Comparison of ENCODE assay signal across 10 cellular contexts in genomic region chr3:71532639-71533395, GRCh38. TPM values are rescaled to one million over a fixed set of nuclear protein-coding genes. Genes with fewer than 3 reads are reported as not detected.
A peak's percentile ranks its signal among the peaks of the same experiment; 100 is the strongest.
DNase-seq lines count a peak whose midpoint lies in the region; ATAC-seq and TF ChIP-seq lines count a peak whose summit lies in the region.
"Had no signal": no experiment of that assay in that cellular context is flagged by ENCODE, and none has a peak within 500 bp of the region (broad histone marks: within the 10 kb centered on the region; RNA-seq: fewer than 3 reads in every experiment).

No MANE protein-coding gene starts in this region.

- H2AFZ ChIP-seq in mammary epithelial cell (ENCODE audit: low read depth, low read length): peak overlapping the region; percentile 41

- no peak overlapping the region for H3K27ac Mint-ChIP-seq in activated CD4-positive, alpha-beta T cell treated with anti-CD3 and anti-CD28 coated beads for 36 hours
- H3K27ac Mint-ChIP-seq: activated naive CD8-positive, alpha-beta T cell had no signal

- H3K4me1 Mint-ChIP-seq in activated CD4-positive, alpha-beta T cell treated with anti-CD3 and anti-CD28 coated beads for 36 hours: peaks cover 26% of the 10 kb centered on the region

- TF ChIP-seq CTCF in 22Rv1 (IDR thresholded peaks at IDR 0.05) (no peak), mammary epithelial cell (conservative IDR thresholded peaks at IDR 0.05 in 1 of 2, IDR thresholded peaks at IDR 0.05 in 1 of 2; ENCODE audit: extremely low read depth in 1 of 2, insufficient read depth in 1 of 2, low read depth in 1 of 2, low read length in 2 of 2) (no peak), lower lobe of right lung (IDR thresholded peaks at IDR 0.05) (no peak)

- H3K4me1 ChIP-seq in mammary epithelial cell (ENCODE audit: insufficient read depth, low read length): peaks cover 57% of the 10 kb centered on the region
- peaks cover 24% of the 10 kb centered on the region for H3K4me1 ChIP-seq in lower lobe of right lung

- H4K20me1 ChIP-seq in mammary epithelial cell (ENCODE audit: insufficient read depth, low read length): no peaks in the 10 kb centered on the region

- peak overlapping the region; percentile 75 for H3K4me2 ChIP-seq in mammary epithelial cell (ENCODE audit: insufficient read depth, low read depth, low read length)

- H3K27me3 Mint-ChIP-seq in activated CD4-positive, alpha-beta T cell treated with anti-CD3 and anti-CD28 coated beads for 36 hours: no peaks in the 10 kb centered on the region
- H3K27me3 Mint-ChIP-seq: activated naive CD8-positive, alpha-beta T cell had no signal

- DNase-seq in HT-29 (ENCODE audit: low spot score) (peak; percentile 57), mammary epithelial cell (peak; percentile 64), lower lobe of right lung (no peak), NCI-H187 (lab: John Stamatoyannopoulos, UW) (no peak), NCI-H1930 (lab: John Stamatoyannopoulos, UW) (no peak)
- no peak for DNase-seq in activated CD4-positive, alpha-beta T cell treated with anti-CD3 and anti-CD28 coated beads for 36 hours
- no peak for DNase-seq in activated CD4-positive, alpha-beta T cell treated with anti-CD3 and anti-CD28 coated beads for 4 hours
- DNase-seq: MM.1S had no signal

- dilution Hi-C loops in mammary epithelial cell (cut with HindIII; ENCODE audit: low sequenced_read_pairs): no loop called here

- no peaks in the 10 kb centered on the region for H3K9me3 Mint-ChIP-seq in activated CD4-positive, alpha-beta T cell treated with anti-CD3 and anti-CD28 coated beads for 36 hours (ENCODE audit: low read depth)

- H3K27me3 ChIP-seq in mammary epithelial cell (ENCODE audit: insufficient read depth, low read length): no peaks in the 10 kb centered on the region
- no peaks in the 10 kb centered on the region for H3K27me3 ChIP-seq in lower lobe of right lung (ENCODE audit: low read depth)

- WGBS in mammary epithelial cell (ENCODE audit: low coverage, missing lambda C conversion rate): 7% methylated on average over 6 of the region's 6 CpGs

- peak overlapping the region in 1 of 3 experiments; percentile 18 for H3K4me3 ChIP-seq in mammary epithelial cell (replicated peaks in 1 of 3; ENCODE audit: insufficient read depth in 1 of 3, low read depth in 2 of 3, low read length in 3 of 3)
- no peak overlapping the region for H3K4me3 ChIP-seq in lower lobe of right lung

- no peak overlapping the region for H3K4me3 Mint-ChIP-seq in activated CD4-positive, alpha-beta T cell treated with anti-CD3 and anti-CD28 coated beads for 36 hours
- H3K4me3 Mint-ChIP-seq: activated naive CD8-positive, alpha-beta T cell had no signal

- peak; percentile 44 to 63 for ATAC-seq in lower lobe of right lung
- no peak for ATAC-seq in activated CD4-positive, alpha-beta T cell treated with anti-CD3 and anti-CD28 coated beads for 36 hours

- H3K36me3 Mint-ChIP-seq in activated CD4-positive, alpha-beta T cell treated with anti-CD3 and anti-CD28 coated beads for 36 hours (ENCODE audit: low read depth): peaks cover 3% of the 10 kb centered on the region

- H3K27ac ChIP-seq in 22Rv1 (peak overlapping the region; percentile 46), mammary epithelial cell (ENCODE audit: insufficient read depth, low read depth, low read length) (peak overlapping the region; percentile 58), lower lobe of right lung (peak overlapping the region; percentile 43)

- peak overlapping the region; percentile 43 for H3K9ac ChIP-seq in mammary epithelial cell (ENCODE audit: insufficient read depth, low read length)

- in situ Hi-C loops in mammary epithelial cell (cut with MboI; ENCODE audit: low sequenced_read_pairs in 2 of 2): no loop called here

- H3K79me2 ChIP-seq in mammary epithelial cell (ENCODE audit: insufficient read depth, low read length): peaks cover 17% of the 10 kb centered on the region

- intact Hi-C loops in mammary epithelial cell (cut with micrococcal nuclease): loop anchor here (2.0 kb wide), 1 partner anchor 18 kb away; no protein-coding TSS in a partner anchor
- intact Hi-C loops in lower lobe of right lung (cut with DNase I): no loop called here
- intact Hi-C loops in activated CD4-positive, alpha-beta T cell treated with anti-CD3 and anti-CD28 coated beads for 36 hours (cut with DNase I, micrococcal nuclease): no loop called here

- POLR2A ChIA-PET in activated CD4-positive, alpha-beta T cell treated with anti-CD3 and anti-CD28 coated beads for 36 hours (lab: Charles Lee): no interaction called here

- H3K36me3 ChIP-seq in mammary epithelial cell (ENCODE audit: insufficient read depth, low read length) (no peaks in the 10 kb centered on the region), lower lobe of right lung (no peaks in the 10 kb centered on the region)

- H3K9me3 ChIP-seq in mammary epithelial cell (replicated peaks; ENCODE audit: insufficient read depth, low read length) (no peaks in the 10 kb centered on the region), lower lobe of right lung (no peaks in the 10 kb centered on the region)

- CTCF ChIA-PET in mammary epithelial cell (lab: Charles Lee; ENCODE audit: low non-redundant PET): no interaction called here
- CTCF ChIA-PET in activated CD4-positive, alpha-beta T cell treated with anti-CD3 and anti-CD28 coated beads for 36 hours (lab: Charles Lee): interaction anchor here (1.6 kb wide), 1 partner anchor 10 kb away, joined by 4 read pairs; no protein-coding TSS in a partner anchor

- BruUV-seq in mammary epithelial cell (replicated peaks; lab: Mats Ljungman, UMichigan): no TSS peak

RNA-seq across cellular contexts. Expression of gene FOXP1, which starts 50.7 kb away (rescaled TPM):
- total RNA-seq in HT-29 (2014; rRNA removed; shearing (Covaris generic)): 27.6 and 31.0 TPM in 2 replicates
- total RNA-seq in mammary epithelial cell: 10 to 100 TPM; 49.5 to 62.5 TPM
- 34.2 TPM for polyA plus RNA-seq in mammary epithelial cell
- polyA minus RNA-seq in mammary epithelial cell: 87.2 TPM
- total RNA-seq in lower lobe of right lung: 138 TPM
- 100 to 1,000 TPM; 108 to 153 TPM for total RNA-seq in activated CD4-positive, alpha-beta T cell treated with anti-CD3 and anti-CD28 coated beads for 36 hours

Comparison
In these comparisons a context has a peak if more than half of its experiments do, and no peak if none do; other contexts are left out.
1. DNase-seq: peak in HT-29 (single experiment) and mammary epithelial cell (single experiment); none in lower lobe of right lung (single experiment), activated CD4-positive, alpha-beta T cell treated with anti-CD3 and anti-CD28 coated beads for 36 hours (single experiment), NCI-H187 (0 of 2), activated CD4-positive, alpha-beta T cell treated with anti-CD3 and anti-CD28 coated beads for 4 hours (0 of 2) and NCI-H1930 (0 of 2).
2. Peak in every context shown above with its lines, with median percentiles within 50 percentile points of each other: H3K27ac ChIP-seq.